In genomic region chr1:177586429-177586828, GRCh38 we compare ENCODE assay signal across 15 cellular contexts.
A peak's percentile ranks its signal among the peaks of the same experiment; 100 is the strongest.
DNase-seq lines count a peak whose midpoint lies in the region; ATAC-seq and TF ChIP-seq lines count a peak whose summit lies in the region.
"Had no signal": no experiment of that assay in that cellular context is flagged by ENCODE, and none has a peak within 500 bp of the region (broad histone marks: within the 10 kb centered on the region; RNA-seq: fewer than 3 reads in every experiment).

No MANE protein-coding gene starts in this region.

- H4K20me1 ChIP-seq in mammary epithelial cell (ENCODE audit: insufficient read depth, low read length) = no peaks in the 10 kb centered on the region

- H3K4me2 ChIP-seq in mammary epithelial cell (ENCODE audit: insufficient read depth, low read depth, low read length) = peak overlapping the region; percentile 57

- no peaks in the 10 kb centered on the region for H3K27me3 Mint-ChIP-seq in WTC11 (ENCODE audit: low read depth)
- H3K27me3 Mint-ChIP-seq: activated CD8-positive, alpha-beta T cell treated with anti-CD3 and anti-CD28 coated beads for 36 hours; activated naive CD4-positive, alpha-beta T cell treated with anti-CD3 and anti-CD28 coated beads, Interleukin-2, amount 10 ng/mL, durations not matched to agents 7 days and 5 days had no signal

- peaks cover 25% of the 10 kb centered on the region for H3K4me1 ChIP-seq in mammary epithelial cell (ENCODE audit: insufficient read depth, low read length)

- TF ChIP-seq CTCF in AG04449 (IDR thresholded peaks at IDR 0.05; ENCODE audit: insufficient read depth, low read length, missing control alignments) (no peak), mammary epithelial cell (conservative IDR thresholded peaks at IDR 0.05 in 1 of 2, IDR thresholded peaks at IDR 0.05 in 1 of 2; ENCODE audit: extremely low read depth in 1 of 2, insufficient read depth in 1 of 2, low read depth in 1 of 2, low read length in 2 of 2) (no peak), kidney epithelial cell (IDR thresholded peaks at IDR 0.05; ENCODE audit: insufficient read depth, low read length, poor library complexity, severe bottlenecking) (no peak), WTC11 (IDR thresholded peaks at IDR 0.05) (no peak)

- peak overlapping the region; percentile 98 for H3K27ac ChIP-seq in mammary epithelial cell (ENCODE audit: insufficient read depth, low read depth, low read length)

- DNase-seq in AG04449 (ENCODE audit: low read depth, low spot score) = peak; percentile 42
- DNase-seq in HS-27A (ENCODE audit: low read depth) = peak; percentile 5
- peak; percentile 92 for DNase-seq in mammary epithelial cell
- DNase-seq in kidney epithelial cell (ENCODE audit: low read depth) = peak; percentile 54
- no peak for DNase-seq in WTC11 (ENCODE audit: low spot score)
- no peak for DNase-seq in stimulated activated CD4-positive, alpha-beta T cell treated with anti-CD3 and anti-CD28 coated beads, Interleukin-4, amount 100 ng/mL, for 24 hours
- DNase-seq: activated CD8-positive, alpha-beta T cell treated with anti-CD3 and anti-CD28 coated beads for 36 hours; activated naive CD4-positive, alpha-beta T cell treated with anti-CD3 and anti-CD28 coated beads, Interleukin-2, amount 10 ng/mL, durations not matched to agents 7 days and 5 days; DMS79; NCI-H1930; NCI-H748 treated with DMSO at 0.1 percent for 48 hours had no signal

- in situ Hi-C loops in mammary epithelial cell (cut with MboI; ENCODE audit: low sequenced_read_pairs in 2 of 2) = no loop called here

- H3K9ac ChIP-seq in mammary epithelial cell (ENCODE audit: insufficient read depth, low read length) = peak overlapping the region; percentile 70

- BruUV-seq in mammary epithelial cell (replicated peaks; lab: Mats Ljungman, UMichigan) = no TSS peak

- H3K27me3 ChIP-seq in mammary epithelial cell (ENCODE audit: insufficient read depth, low read length) (no peaks in the 10 kb centered on the region), kidney epithelial cell (ENCODE audit: control insufficient read depth, insufficient read depth, low read length) (no peaks in the 10 kb centered on the region)

- no peaks in the 10 kb centered on the region for H3K36me3 Mint-ChIP-seq in WTC11
- H3K36me3 Mint-ChIP-seq: activated naive CD4-positive, alpha-beta T cell treated with anti-CD3 and anti-CD28 coated beads, Interleukin-2, amount 10 ng/mL, durations not matched to agents 7 days and 5 days had no signal

- H3K36me3 ChIP-seq in mammary epithelial cell (ENCODE audit: insufficient read depth, low read length) = no peaks in the 10 kb centered on the region
- no peaks in the 10 kb centered on the region for H3K36me3 ChIP-seq in kidney epithelial cell (ENCODE audit: control insufficient read depth, insufficient read depth, low read length)

- H3K79me2 ChIP-seq in mammary epithelial cell (ENCODE audit: insufficient read depth, low read length) = no peaks in the 10 kb centered on the region

- POLR2A ChIA-PET in AG04449 (lab: Yijun Ruan, JAX) = no interaction called here
- POLR2A ChIA-PET in WTC11 (lab: Charles Lee) = no interaction called here

- 0% methylated on average over 1 of the region's 1 CpG for WGBS in mammary epithelial cell (ENCODE audit: low coverage, missing lambda C conversion rate)

- no peak overlapping the region for H2AFZ ChIP-seq in mammary epithelial cell (ENCODE audit: low read depth, low read length)

- no peaks in the 10 kb centered on the region for H3K9me3 Mint-ChIP-seq in WTC11

- ATAC-seq in WTC11 (no peak), HG03159 (IDR thresholded peaks at IDR 0.05; ENCODE audit: unreplicated experiment) (no peak), HG03460 (IDR thresholded peaks at IDR 0.05; ENCODE audit: unreplicated experiment) (no peak)
- ATAC-seq: activated CD8-positive, alpha-beta T cell treated with anti-CD3 and anti-CD28 coated beads for 36 hours; esophagus mucosa; Right ventricle myocardium inferior had no signal

- no peaks in the 10 kb centered on the region for H3K4me1 Mint-ChIP-seq in WTC11
- H3K4me1 Mint-ChIP-seq: activated naive CD4-positive, alpha-beta T cell treated with anti-CD3 and anti-CD28 coated beads, Interleukin-2, amount 10 ng/mL, durations not matched to agents 7 days and 5 days had no signal

- H3K27ac Mint-ChIP-seq in WTC11 = no peak overlapping the region
- H3K27ac Mint-ChIP-seq: activated CD8-positive, alpha-beta T cell treated with anti-CD3 and anti-CD28 coated beads for 36 hours had no signal

- H3K4me3 ChIP-seq in AG04449 (ENCODE audit: low read depth, low read length) (no peak overlapping the region), mammary epithelial cell (replicated peaks in 1 of 3; ENCODE audit: insufficient read depth in 1 of 3, low read depth in 2 of 3, low read length in 3 of 3) (no peak overlapping the region), kidney epithelial cell (ENCODE audit: low read depth, low read length) (no peak overlapping the region)

- H3K4me3 Mint-ChIP-seq in WTC11 = no peak overlapping the region
- H3K4me3 Mint-ChIP-seq: activated CD8-positive, alpha-beta T cell treated with anti-CD3 and anti-CD28 coated beads for 36 hours; activated naive CD4-positive, alpha-beta T cell treated with anti-CD3 and anti-CD28 coated beads, Interleukin-2, amount 10 ng/mL, durations not matched to agents 7 days and 5 days had no signal

- dilution Hi-C loops in mammary epithelial cell (cut with HindIII; ENCODE audit: low sequenced_read_pairs) = no loop called here

- intact Hi-C loops in mammary epithelial cell (cut with micrococcal nuclease) = no loop called here

- H3K9me3 ChIP-seq in mammary epithelial cell (replicated peaks; ENCODE audit: insufficient read depth, low read length) = no peaks in the 10 kb centered on the region

- CTCF ChIA-PET in AG04449 (lab: Yijun Ruan, JAX) = no interaction called here
- CTCF ChIA-PET in mammary epithelial cell (lab: Charles Lee; ENCODE audit: low non-redundant PET) = no interaction called here
- CTCF ChIA-PET in WTC11 (lab: Charles Lee) = no interaction called here

TF ChIP-seq in WTC11, 78 proteins besides CTCF, POLR2A, EP300 and RAD21:
- TF ChIP-seq NR3C1 (CRISPR knock-in tag; conservative IDR thresholded peaks at IDR 0.05; ENCODE audit: low read depth) (no peak), PREB (CRISPR knock-in tag; IDR thresholded peaks at IDR 0.05; ENCODE audit: borderline replicate concordance) (no peak), CBFB (CRISPR knock-in tag; IDR thresholded peaks at IDR 0.05; ENCODE audit: low read depth) (no peak)

Comparison
In these comparisons a context has a peak if more than half of its experiments do, and no peak if none do; other contexts are left out.
1. DNase-seq: peak in AG04449 (single experiment), HS-27A (single experiment), mammary epithelial cell (single experiment) and kidney epithelial cell (single experiment); none in WTC11 (single experiment) and stimulated activated CD4-positive, alpha-beta T cell treated with anti-CD3 and anti-CD28 coated beads, Interleukin-4, amount 100 ng/mL, for 24 hours (single experiment).